In the genomic region with DNA sequence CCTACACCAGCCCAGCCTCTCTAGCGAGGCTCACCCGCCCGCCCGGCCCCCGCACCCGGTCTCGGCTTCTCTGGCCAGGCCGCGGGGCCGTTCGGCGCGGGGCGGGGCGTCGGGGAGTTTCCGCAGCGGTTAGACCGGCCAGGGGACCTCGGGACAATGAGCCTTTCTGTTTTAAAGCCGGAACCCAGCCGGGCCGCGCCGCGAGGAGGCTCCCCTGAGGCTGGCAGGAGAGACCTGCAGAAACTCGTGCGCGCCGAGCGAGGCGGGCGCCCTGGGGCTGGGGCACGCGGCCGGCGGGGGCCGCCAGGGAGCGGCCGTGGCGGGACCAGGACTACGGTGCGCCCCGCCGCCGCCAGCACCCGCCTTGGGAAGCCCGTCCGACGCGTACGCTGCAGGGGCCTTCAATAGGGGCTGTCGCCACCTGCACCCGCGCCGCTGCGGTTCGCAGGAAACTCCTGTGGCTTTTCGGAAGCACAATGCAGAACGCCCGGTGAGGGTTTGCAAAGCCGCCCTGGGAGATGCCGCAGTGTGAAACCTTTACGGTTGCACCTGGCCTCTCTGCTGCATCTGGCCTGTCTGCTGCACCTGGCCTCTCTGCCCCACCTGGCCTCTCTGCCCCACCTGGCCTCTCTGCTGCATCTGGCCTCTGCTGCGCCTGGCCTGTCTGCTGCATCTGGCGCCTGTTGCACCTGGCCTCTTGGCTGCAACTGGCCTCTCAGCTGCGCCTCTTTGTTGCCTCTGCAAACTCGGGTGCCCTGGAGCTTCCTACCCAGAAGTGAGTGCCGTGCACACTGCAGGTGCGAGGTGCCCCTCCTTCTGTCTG, we compare ENCODE assay signal across 8 cellular contexts.
DNase-seq lines count a peak whose midpoint lies in the region; ATAC-seq and TF ChIP-seq lines count a peak whose summit lies in the region.

No MANE protein-coding gene starts in this region.

- no peak for TF ChIP-seq CTCF in CD4-positive, alpha-beta T cell (IDR thresholded peaks at IDR 0.05)
- TF ChIP-seq CTCF in Panc1 (IDR thresholded peaks at IDR 0.05) (no peak; the same call in 1 of the 2 replicates), parathyroid adenoma (IDR thresholded peaks at IDR 0.05) (no peak)

- H3K9me3 Mint-ChIP-seq in CD4-positive, alpha-beta T cell: no peaks in the 10 kb centered on the region

- H3K4me1 Mint-ChIP-seq in CD4-positive, alpha-beta T cell (ENCODE audit: low read depth): peaks cover 15% of the 10 kb centered on the region

- H3K9ac ChIP-seq in parathyroid adenoma: no peak overlapping the region

- no TSS peak for BruUV-seq in Panc1 (replicated peaks; lab: Mats Ljungman, UMichigan)

- ATAC-seq in CD4-positive, alpha-beta T cell (ENCODE audit: poor library complexity): peak; percentile 57
- ATAC-seq in GM19455 (IDR thresholded peaks at IDR 0.05; ENCODE audit: unreplicated experiment): peak; percentile 82
- peak; percentile 50 for ATAC-seq in HG03558 (IDR thresholded peaks at IDR 0.05; ENCODE audit: extremely low read depth, unreplicated experiment)
- ATAC-seq in Panc1: peak; percentile 65
- peak; percentile 71 for ATAC-seq in Right ventricle myocardium inferior

- H3K4me3 ChIP-seq in Panc1 (ENCODE audit: low read depth in 2 of 2, low read length in 2 of 2) (peak overlapping the region; percentile 40 to 61), parathyroid adenoma (ENCODE audit: low read depth, low read length) (peak overlapping the region; percentile 46)

- peak; percentile 9 to 55 (median 27) for DNase-seq in CD4-positive, alpha-beta T cell
- DNase-seq in Panc1 (ENCODE audit: low read depth, low spot score) (no peak), Right ventricle myocardium inferior (ENCODE audit: missing footprints) (peak; percentile 76), H4 (ENCODE audit: low spot score) (no peak)
- peak; percentile 36 for DNase-seq in activated gamma-delta T cell treated with anti-CD3 and anti-CD28 coated beads, Interleukin-2, amount 50 U/mL, for 16 hours (ENCODE audit: low read depth)

- H3K27ac ChIP-seq in CD4-positive, alpha-beta T cell (ENCODE audit: low read depth, low read length): no peak overlapping the region
- H3K27ac ChIP-seq in Panc1 (ENCODE audit: low read length) (no peak overlapping the region; the same call in 1 of the 2 replicates), parathyroid adenoma (no peak overlapping the region)

- CTCF ChIA-PET in CD4-positive, alpha-beta T cell (lab: Charles Lee): no interaction called here
- CTCF ChIA-PET in Panc1 (lab: Charles Lee): interaction anchor here (0.7 kb wide), 1 partner anchor 689 kb away, joined by 3 read pairs; no protein-coding TSS in a partner anchor

- H2AFZ ChIP-seq in parathyroid adenoma: peak overlapping the region; percentile 60

- H3K9me3 ChIP-seq in CD4-positive, alpha-beta T cell (ENCODE audit: control insufficient read depth, low read length): no peaks in the 10 kb centered on the region
- H3K9me3 ChIP-seq in Panc1 (ENCODE audit: control insufficient read depth, insufficient read depth, low read depth, low read length): no peaks in the 10 kb centered on the region
- H3K9me3 ChIP-seq in parathyroid adenoma (ENCODE audit: control insufficient read depth, low read length): no peaks in the 10 kb centered on the region

- H3K36me3 ChIP-seq in Panc1 (ENCODE audit: control insufficient read depth, insufficient read depth, low read length): no peaks in the 10 kb centered on the region
- no peaks in the 10 kb centered on the region for H3K36me3 ChIP-seq in parathyroid adenoma (ENCODE audit: control insufficient read depth, insufficient read depth, low read length)

- no peaks in the 10 kb centered on the region for H3K27me3 Mint-ChIP-seq in CD4-positive, alpha-beta T cell

- no peaks in the 10 kb centered on the region for H3K79me2 ChIP-seq in parathyroid adenoma

- peak overlapping the region; percentile 69 for H3K4me2 ChIP-seq in parathyroid adenoma (ENCODE audit: low read length)

- H3K4me1 ChIP-seq in Panc1 (ENCODE audit: control insufficient read depth, insufficient read depth, low read length) (peaks cover 6% of the 10 kb centered on the region; the same call in 1 of the 2 replicates), parathyroid adenoma (no peaks in the 10 kb centered on the region)

- no peaks in the 10 kb centered on the region for H3K36me3 Mint-ChIP-seq in CD4-positive, alpha-beta T cell (ENCODE audit: low read depth)

- in situ Hi-C loops in Panc1 (cut with HindIII; ENCODE audit: low pct_unique_long_range_greater_than_20kb, low sequenced_read_pairs): no loop called here

- intact Hi-C loops in CD4-positive, alpha-beta T cell (cut with DNase I, micrococcal nuclease): loop anchor here in 1 of 2 experiments (5.0 kb wide), 1 partner anchor 251 kb away; no protein-coding TSS in a partner anchor
- intact Hi-C loops in Panc1 (cut with micrococcal nuclease; ENCODE audit: unreplicated experiment) (loop anchor here (5.0 kb wide), 1 partner anchor 251 kb away; no protein-coding TSS in a partner anchor), Right ventricle myocardium inferior (cut with DNase I) (loop anchor here (5.0 to 10.0 kb wide), 3 partner anchors 109 to 442 kb away; a partner anchor contains a TSS)

- peak overlapping the region; percentile 91 for H3K4me3 Mint-ChIP-seq in CD4-positive, alpha-beta T cell

- peak overlapping the region; percentile 80 for H3K27ac Mint-ChIP-seq in CD4-positive, alpha-beta T cell

- POLR2A ChIA-PET in CD4-positive, alpha-beta T cell (lab: Charles Lee): interaction anchor here (0.6 kb wide), 1 partner anchor 75 kb away, joined by 3 read pairs; no protein-coding TSS in a partner anchor
- POLR2A ChIA-PET in Panc1 (lab: Charles Lee): no interaction called here

- no peaks in the 10 kb centered on the region for H3K27me3 ChIP-seq in CD4-positive, alpha-beta T cell (ENCODE audit: control insufficient read depth, insufficient read depth, low read length)
- H3K27me3 ChIP-seq in Panc1 (ENCODE audit: control insufficient read depth, insufficient read depth, low read length): no peaks in the 10 kb centered on the region
- no peaks in the 10 kb centered on the region for H3K27me3 ChIP-seq in parathyroid adenoma (ENCODE audit: control insufficient read depth, insufficient read depth, low read length)

Comparison
In these comparisons a context has a peak if more than half of its experiments do, and no peak if none do; other contexts are left out.
1. DNase-seq: peak in CD4-positive, alpha-beta T cell (10 of 10), activated gamma-delta T cell treated with anti-CD3 and anti-CD28 coated beads, Interleukin-2, amount 50 U/mL, for 16 hours (single experiment) and Right ventricle myocardium inferior (single experiment); none in Panc1 (single experiment) and H4 (single experiment).
2. Peak in every context shown above with its lines, with median percentiles within 50 percentile points of each other: ATAC-seq.